17 cellular contexts compared by ENCODE assay signal in the genomic region with DNA sequence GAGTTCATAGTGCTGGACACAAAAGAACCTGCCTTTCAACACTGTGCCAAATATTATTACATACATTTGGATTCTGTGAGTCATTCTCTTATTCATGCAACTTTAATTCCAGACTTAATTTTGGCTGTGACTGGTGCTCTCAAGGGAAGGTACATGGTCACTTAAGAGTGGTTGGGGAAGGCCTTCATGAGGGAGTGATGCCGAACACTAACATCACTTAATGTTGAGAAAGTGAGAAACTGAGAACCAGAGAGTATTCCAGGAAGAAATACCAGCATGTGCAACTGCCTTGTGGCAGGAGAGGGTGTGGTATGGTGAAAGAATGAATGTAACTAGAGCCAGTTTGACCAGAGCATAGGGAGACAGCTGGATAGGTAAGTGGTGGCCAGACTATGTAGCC. TPM values are rescaled to one million over a fixed set of nuclear protein-coding genes. Genes with fewer than 3 reads are reported as not detected.
DNase-seq lines count a peak whose midpoint lies in the region; ATAC-seq and TF ChIP-seq lines count a peak whose summit lies in the region.
"Had no signal": no experiment of that assay in that cellular context is flagged by ENCODE, and none has a peak within 500 bp of the region (broad histone marks: within the 10 kb centered on the region; RNA-seq: fewer than 3 reads in every experiment).

No MANE protein-coding gene starts in this region.

- peak; percentile 9 for DNase-seq in AG04449 (ENCODE audit: low read depth, low spot score)
- DNase-seq in HS-27A (ENCODE audit: low read depth) = peak; percentile 36
- DNase-seq in mammary epithelial cell = peak; percentile 58
- DNase-seq in kidney tubule cell (ENCODE audit: low spot score) = peak; percentile 26
- no peak for DNase-seq in NAMALWA (ENCODE audit: low spot score)
- DNase-seq in AML-193 (lab: John Stamatoyannopoulos, UW) = no peak
- no peak for DNase-seq in stimulated activated CD4-positive, alpha-beta T cell treated with anti-CD3 and anti-CD28 coated beads, Interleukin-4, amount 100 ng/mL, for 1 hour
- DNase-seq: activated CD4-positive, alpha-beta T cell treated with anti-CD3 and anti-CD28 coated beads, Interleukin-2, amount 10 ng/mL, durations not matched to agents 24 days and 14 days; activated T-cell treated with anti-CD3 and anti-CD28 coated beads, Interleukin-2, amount 50 U/mL, for 72 hours; amniotic stem cell; effector memory CD4-positive, alpha-beta T cell; heart left ventricle; KBM-7; NCI-H1694 treated with DMSO at 0.1 percent for 48 hours; NCI-H524 treated with DMSO at 0.1 percent for 48 hours; T-helper 2 cell had no signal

- H3K9me3 ChIP-seq in mammary epithelial cell (replicated peaks; ENCODE audit: insufficient read depth, low read length) = no peaks in the 10 kb centered on the region
- H3K9me3 ChIP-seq: heart left ventricle had no signal

- no peaks in the 10 kb centered on the region for H3K79me2 ChIP-seq in mammary epithelial cell (ENCODE audit: insufficient read depth, low read length)

- CTCF ChIA-PET in AG04449 (lab: Yijun Ruan, JAX) = no interaction called here
- CTCF ChIA-PET in mammary epithelial cell (lab: Charles Lee; ENCODE audit: low non-redundant PET) = no interaction called here

- no peaks in the 10 kb centered on the region for H3K36me3 ChIP-seq in mammary epithelial cell (ENCODE audit: insufficient read depth, low read length)

- 69% methylated on average over 1 of the region's 1 CpG for WGBS in mammary epithelial cell (ENCODE audit: low coverage, missing lambda C conversion rate)

- in situ Hi-C loops in mammary epithelial cell (cut with MboI; ENCODE audit: low sequenced_read_pairs in 2 of 2) = no loop called here

- peaks cover 9% of the 10 kb centered on the region for H3K4me1 ChIP-seq in mammary epithelial cell (ENCODE audit: insufficient read depth, low read length)
- H3K4me1 ChIP-seq: heart left ventricle had no signal

- no peak overlapping the region for H2AFZ ChIP-seq in mammary epithelial cell (ENCODE audit: low read depth, low read length)

- no peak overlapping the region for H3K4me3 ChIP-seq in AG04449 (ENCODE audit: low read depth, low read length)
- no peak overlapping the region for H3K4me3 ChIP-seq in mammary epithelial cell (replicated peaks in 1 of 3; ENCODE audit: insufficient read depth in 1 of 3, low read depth in 2 of 3, low read length in 3 of 3)
- H3K4me3 ChIP-seq: heart left ventricle had no signal

- no peak overlapping the region for H3K27ac ChIP-seq in mammary epithelial cell (ENCODE audit: insufficient read depth, low read depth, low read length)
- H3K27ac ChIP-seq: heart left ventricle had no signal

- POLR2A ChIA-PET in AG04449 (lab: Yijun Ruan, JAX) = no interaction called here

- H4K20me1 ChIP-seq in mammary epithelial cell (ENCODE audit: insufficient read depth, low read length) = no peaks in the 10 kb centered on the region

- TF ChIP-seq CTCF in AG04449 (IDR thresholded peaks at IDR 0.05; ENCODE audit: insufficient read depth, low read length, missing control alignments) (no peak), mammary epithelial cell (conservative IDR thresholded peaks at IDR 0.05 in 1 of 2, IDR thresholded peaks at IDR 0.05 in 1 of 2; ENCODE audit: extremely low read depth in 1 of 2, insufficient read depth in 1 of 2, low read depth in 1 of 2, low read length in 2 of 2) (no peak)

- no peak overlapping the region for H3K9ac ChIP-seq in mammary epithelial cell (ENCODE audit: insufficient read depth, low read length)

- no peak for ATAC-seq in HG03432 (IDR thresholded peaks at IDR 0.05; ENCODE audit: unreplicated experiment)
- ATAC-seq: activated T-cell treated with anti-CD3 and anti-CD28 coated beads, Interleukin-2, amount 50 U/mL, for 72 hours; heart left ventricle had no signal

- H3K4me2 ChIP-seq in mammary epithelial cell (ENCODE audit: insufficient read depth, low read depth, low read length) = no peak overlapping the region

- dilution Hi-C loops in mammary epithelial cell (cut with HindIII; ENCODE audit: low sequenced_read_pairs) = no loop called here

- intact Hi-C loops in mammary epithelial cell (cut with micrococcal nuclease) = no loop called here

- no TSS peak for BruUV-seq in mammary epithelial cell (replicated peaks; lab: Mats Ljungman, UMichigan)

- no peaks in the 10 kb centered on the region for H3K27me3 ChIP-seq in mammary epithelial cell (ENCODE audit: insufficient read depth, low read length)
- H3K27me3 ChIP-seq: heart left ventricle had no signal

RNA-seq across cellular contexts. Expression of gene FHDC1, which starts 41.5 kb away (rescaled TPM):
- 10 to 100 TPM; 13.3 to 29.3 TPM for total RNA-seq in mammary epithelial cell
- 2.1 TPM for polyA plus RNA-seq in mammary epithelial cell
- 5.4 TPM for polyA minus RNA-seq in mammary epithelial cell

Comparison
In these comparisons a context has a peak if more than half of its experiments do, and no peak if none do; other contexts are left out.
1. DNase-seq: peak in AG04449 (single experiment), HS-27A (single experiment), mammary epithelial cell (single experiment) and kidney tubule cell (single experiment); none in NAMALWA (single experiment), AML-193 (0 of 2) and stimulated activated CD4-positive, alpha-beta T cell treated with anti-CD3 and anti-CD28 coated beads, Interleukin-4, amount 100 ng/mL, for 1 hour (single experiment).